11 cellular contexts compared by ENCODE assay signal in genomic region chr11:132024587-132025295, GRCh38.
DNase-seq lines count a peak whose midpoint lies in the region; ATAC-seq and TF ChIP-seq lines count a peak whose summit lies in the region.
"Had no signal": no experiment of that assay in that cellular context is flagged by ENCODE, and none has a peak within 500 bp of the region (broad histone marks: within the 10 kb centered on the region; RNA-seq: fewer than 3 reads in every experiment).

No MANE protein-coding gene starts in this region.

- no peaks in the 10 kb centered on the region for H3K36me3 ChIP-seq in A673 (ENCODE audit: insufficient read depth, low read length, poor library complexity, severe bottlenecking)
- H3K36me3 ChIP-seq in MG63 = no peaks in the 10 kb centered on the region
- H3K36me3 ChIP-seq: pancreas had no signal

- CTCF ChIA-PET in A673 (lab: Charles Lee) = no interaction called here

- POLR2A ChIA-PET in A673 (lab: Charles Lee; ENCODE audit: low non-redundant PET) = no interaction called here

- DNase-seq in A673 (ENCODE audit: low spot score) (no peak), MG63 (peak; percentile 44), fibroblast of peridontal ligament (ENCODE audit: extremely low read depth) (peak; percentile 75), H4 (ENCODE audit: low spot score) (no peak), NCI-H1417 (lab: John Stamatoyannopoulos, UW) (no peak)
- DNase-seq in central memory CD4-positive, alpha-beta T cell = no peak
- DNase-seq in stimulated activated CD4-positive, alpha-beta T cell treated with anti-CD3 and anti-CD28 coated beads, Interleukin-2, amount 100 ng/mL, for 48 hours = no peak
- DNase-seq: activated CD4-positive, alpha-beta T cell treated with anti-CD3 and anti-CD28 coated beads for 36 hours; activated naive CD8-positive, alpha-beta T cell treated with anti-CD3 and anti-CD28 coated beads, Interleukin-2, amount 50 U/mL, for 24 hours; pancreas had no signal

- H3K9me3 ChIP-seq in A673 (ENCODE audit: low read depth, low read length, poor library complexity, severe bottlenecking) (peaks cover 4% of the 10 kb centered on the region), MG63 (no peaks in the 10 kb centered on the region)
- H3K9me3 ChIP-seq: pancreas had no signal

- no peaks in the 10 kb centered on the region for H3K27me3 ChIP-seq in A673 (replicated peaks; ENCODE audit: insufficient read depth, low read depth, low read length, poor library complexity)
- no peaks in the 10 kb centered on the region for H3K27me3 ChIP-seq in MG63

- peak overlapping the region; percentile 8 for H3K27ac ChIP-seq in A673 (ENCODE audit: low read depth, low read length, poor library complexity, severe bottlenecking)
- H3K27ac ChIP-seq: pancreas had no signal

- no TSS peak for BruUV-seq in A673 (replicated peaks; lab: Mats Ljungman, UMichigan)

- no peak for TF ChIP-seq CTCF in A673 (conservative IDR thresholded peaks at IDR 0.05; ENCODE audit: low read depth, low read length)

- intact Hi-C loops in A673 (cut with micrococcal nuclease; ENCODE audit: unreplicated experiment) = loop anchor here (5.0 kb wide), 1 partner anchor 327 kb away; no protein-coding TSS in a partner anchor

- H3K4me1 ChIP-seq in A673 (ENCODE audit: insufficient read depth, low read length, poor library complexity, severe bottlenecking) = peaks cover 58% of the 10 kb centered on the region
- H3K4me1 ChIP-seq: pancreas had no signal

- H3K4me3 ChIP-seq in A673 (ENCODE audit: low read depth, low read length, poor library complexity, severe bottlenecking) (no peak overlapping the region), MG63 (no peak overlapping the region)
- H3K4me3 ChIP-seq: pancreas had no signal

- peak; percentile 58 for ATAC-seq in GM19395 (IDR thresholded peaks at IDR 0.05; ENCODE audit: unreplicated experiment)
- ATAC-seq: activated CD4-positive, alpha-beta T cell treated with anti-CD3 and anti-CD28 coated beads for 36 hours; activated naive CD8-positive, alpha-beta T cell treated with anti-CD3 and anti-CD28 coated beads, Interleukin-2, amount 50 U/mL, for 24 hours had no signal

Comparison
In these comparisons a context has a peak if more than half of its experiments do, and no peak if none do; other contexts are left out.
1. DNase-seq: peak in MG63 (single experiment) and fibroblast of peridontal ligament (single experiment); none in A673 (single experiment), central memory CD4-positive, alpha-beta T cell (single experiment), H4 (single experiment), stimulated activated CD4-positive, alpha-beta T cell treated with anti-CD3 and anti-CD28 coated beads, Interleukin-2, amount 100 ng/mL, for 48 hours (0 of 2) and NCI-H1417 (0 of 3).